24 cellular contexts compared by ENCODE assay signal in genomic region chr6:125524356-125524755, GRCh38.
"Had no signal": no experiment of that assay in that cellular context is flagged by ENCODE, and none has a peak within 500 bp of the region (broad histone marks: within the 10 kb centered on the region; RNA-seq: fewer than 3 reads in every experiment).

No MANE protein-coding gene starts in this region.

- H3K9me3 Mint-ChIP-seq: effector memory CD8-positive, alpha-beta T cell; natural killer cell treated with Interleukin-12 subunit alpha and Interleukin-12 subunit beta and Interleukin-15 and Interleukin-18, amount 100 ng/mL, for 72 hours; stimulated activated effector memory CD8-positive, alpha-beta T cell treated with anti-CD3 and anti-CD28 coated beads, Interleukin-12 subunit alpha, Interleukin-12 subunit beta, amount 100 ng/mL, for 72 hours had no signal

- H3K36me3 Mint-ChIP-seq: naive B cell; natural killer cell treated with Interleukin-12 subunit alpha and Interleukin-12 subunit beta and Interleukin-15 and Interleukin-18, amount 100 ng/mL, for 72 hours; stimulated activated effector memory CD8-positive, alpha-beta T cell treated with anti-CD3 and anti-CD28 coated beads, Interleukin-12 subunit alpha, Interleukin-12 subunit beta, amount 100 ng/mL, for 72 hours had no signal

- H3K4me1 ChIP-seq: gastrocnemius medialis, left lung, stomach, tibial nerve, upper lobe of right lung, uterus had no signal

- H3K27ac ChIP-seq: gastrocnemius medialis, heart left ventricle, hepatocyte, left lung, right lobe of liver, stomach, thoracic aorta, tibial nerve, upper lobe of right lung, uterus had no signal

- H3K4me3 ChIP-seq: gastrocnemius medialis, heart left ventricle, hepatocyte, left lung, mucosa of descending colon, right lobe of liver, stomach, thoracic aorta, tibial nerve, upper lobe of right lung, uterus had no signal

- H3K27me3 ChIP-seq: gastrocnemius medialis, hepatocyte, right lobe of liver, tibial nerve, uterus had no signal

- H3K4me3 Mint-ChIP-seq: effector memory CD8-positive, alpha-beta T cell; naive B cell; natural killer cell treated with Interleukin-12 subunit alpha and Interleukin-12 subunit beta and Interleukin-15 and Interleukin-18, amount 100 ng/mL, for 72 hours; stimulated activated effector memory CD8-positive, alpha-beta T cell treated with anti-CD3 and anti-CD28 coated beads, Interleukin-12 subunit alpha, Interleukin-12 subunit beta, amount 100 ng/mL, for 72 hours had no signal

- H3K36me3 ChIP-seq: gastrocnemius medialis, heart left ventricle, left lung, right lobe of liver, stomach, thoracic aorta, tibial nerve, upper lobe of right lung, uterus had no signal

- H3K9me3 ChIP-seq: gastrocnemius medialis, heart left ventricle, left lung, mucosa of descending colon, right lobe of liver, stomach, thoracic aorta, tibial nerve, upper lobe of right lung, uterus had no signal

- DNase-seq: caudate nucleus; cerebellar nuclear complex; cortex of kidney; effector memory CD8-positive, alpha-beta T cell; gastrocnemius medialis; heart left ventricle; left cardiac atrium; left lung; mucosa of descending colon; naive B cell; nucleus accumbens; posterior cingulate gyrus; right lobe of liver; stimulated activated CD4-positive, alpha-beta T cell treated with anti-CD3 and anti-CD28 coated beads, Interleukin-2, amount 100 ng/mL, for 24 hours; stimulated activated CD4-positive, alpha-beta T cell treated with anti-CD3 and anti-CD28 coated beads, Interleukin-4, amount 100 ng/mL, for 24 hours; stimulated activated naive CD4-positive, alpha-beta T cell treated with Interleukin-2 at 50 U/mL for 16 hours; stomach; upper lobe of right lung; uterus had no signal

- ATAC-seq: effector memory CD8-positive, alpha-beta T cell; gastrocnemius medialis; heart left ventricle; left cardiac atrium; left lung; mucosa of descending colon; natural killer cell treated with Interleukin-12 subunit alpha and Interleukin-12 subunit beta and Interleukin-15 and Interleukin-18, amount 100 ng/mL, for 72 hours; right lobe of liver; stimulated activated effector memory CD8-positive, alpha-beta T cell treated with anti-CD3 and anti-CD28 coated beads, Interleukin-12 subunit alpha, Interleukin-12 subunit beta, amount 100 ng/mL, for 72 hours; upper lobe of right lung had no signal

- H3K27ac Mint-ChIP-seq: effector memory CD8-positive, alpha-beta T cell; naive B cell; natural killer cell treated with Interleukin-12 subunit alpha and Interleukin-12 subunit beta and Interleukin-15 and Interleukin-18, amount 100 ng/mL, for 72 hours; stimulated activated effector memory CD8-positive, alpha-beta T cell treated with anti-CD3 and anti-CD28 coated beads, Interleukin-12 subunit alpha, Interleukin-12 subunit beta, amount 100 ng/mL, for 72 hours had no signal

- H3K4me1 Mint-ChIP-seq: naive B cell; stimulated activated effector memory CD8-positive, alpha-beta T cell treated with anti-CD3 and anti-CD28 coated beads, Interleukin-12 subunit alpha, Interleukin-12 subunit beta, amount 100 ng/mL, for 72 hours had no signal
